In the genomic region with DNA sequence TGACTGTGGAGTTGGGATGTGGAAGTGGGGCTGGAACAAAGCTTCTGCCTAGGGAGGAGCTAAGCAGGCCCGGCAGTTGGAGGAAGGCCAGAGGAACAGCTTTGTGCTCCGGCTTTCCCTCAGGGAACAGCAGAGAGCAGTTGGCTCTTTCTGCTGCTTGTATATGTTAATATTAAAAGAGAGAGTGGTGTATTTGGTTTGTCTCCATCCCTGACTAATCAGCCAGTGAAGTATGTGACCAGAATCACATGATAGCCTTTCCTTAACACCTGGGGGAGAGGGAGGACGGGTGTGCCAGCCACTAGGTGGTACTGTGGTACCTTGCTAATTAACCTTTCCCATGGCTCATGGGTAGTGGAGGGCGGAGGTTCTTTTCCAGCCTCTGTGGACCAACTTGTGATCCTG, we compare ENCODE assay signal across 8 cellular contexts. TPM values are rescaled to one million over a fixed set of nuclear protein-coding genes. Genes with fewer than 3 reads are reported as not detected.
DNase-seq lines count a peak whose midpoint lies in the region; ATAC-seq and TF ChIP-seq lines count a peak whose summit lies in the region.

No MANE protein-coding gene starts in this region.

- DNase-seq in H9 (peak; percentile 62), NT2/D1 (ENCODE audit: low read depth, low spot score) (no peak), amniotic epithelial cell (ENCODE audit: low read depth) (peak; percentile 74), iris pigment epithelial cell (ENCODE audit: low read depth) (peak; percentile 60), substantia nigra (lab: John Stamatoyannopoulos, UW) (peak in 13 of 49 donors; percentile 3 to 41 (median 24)), coronary artery (ENCODE audit: low spot score) (no peak)

- H3K23me2 ChIP-seq in H9 (ENCODE audit: insufficient read length, low read depth, low read length, poor library complexity, severe bottlenecking), result no peaks in the 10 kb centered on the region

- no peak overlapping the region for H2AFZ ChIP-seq in H9 (ENCODE audit: low read length)

- H3K9me3 ChIP-seq in BLaER1 treated with 17β-estradiol and CSF1 and Interleukin-3, amounts not matched to agents 10 nM and 100 nM (replicated peaks in 1 of 11), result no peaks in the 10 kb centered on the region
- H3K9me3 ChIP-seq in H9 (ENCODE audit: control insufficient read depth, low read depth, low read length) (no peaks in the 10 kb centered on the region), NT2/D1 (ENCODE audit: insufficient read depth, low read length) (no peaks in the 10 kb centered on the region)

- H3T11ph ChIP-seq in H9 (ENCODE audit: low read length), result no peak overlapping the region

- H3K27ac Mint-ChIP-seq in H9, result no peak overlapping the region; a peak in 1 of 7 replicates

- H3K36me3 ChIP-seq in BLaER1 treated with 17β-estradiol and CSF1 and Interleukin-3, amounts not matched to agents 10 nM and 100 nM, result peaks cover 65 to 72% (median 69%) of the 10 kb centered on the region in 11 experiments
- peaks cover 72% of the 10 kb centered on the region for H3K36me3 ChIP-seq in NT2/D1 (ENCODE audit: insufficient read depth, insufficient read length, low read length)

- H3K79me2 ChIP-seq in H9 (ENCODE audit: insufficient read depth, low read length), result no peaks in the 10 kb centered on the region

- H2BK12ac ChIP-seq in H9 (ENCODE audit: insufficient read length, low read depth, low read length), result no peak overlapping the region

- H3K23ac ChIP-seq in H9 (ENCODE audit: insufficient read length, low read depth, low read length), result no peak overlapping the region

- H3K27ac ChIP-seq in BLaER1 treated with 17β-estradiol and CSF1 and Interleukin-3, amounts not matched to agents 10 nM and 100 nM, result no peak overlapping the region
- H3K27ac ChIP-seq in H9 (ENCODE audit: insufficient read length, low read depth, low read length) (no peak overlapping the region), substantia nigra (ENCODE audit: low read depth, low read length, poor library complexity, severe bottlenecking) (peak overlapping the region; percentile 2), coronary artery (no peak overlapping the region)

- H4K20me1 ChIP-seq in BLaER1 treated with 17β-estradiol and CSF1 and Interleukin-3, amounts not matched to agents 10 nM and 100 nM, result peaks cover 0 to 59% (median 43%) of the 10 kb centered on the region in 11 experiments; a peak in 17 of 22 replicates
- no peaks in the 10 kb centered on the region for H4K20me1 ChIP-seq in H9 (ENCODE audit: control insufficient read depth, insufficient read depth, insufficient read length)

- H3K9me3 Mint-ChIP-seq in H9, result no peaks in the 10 kb centered on the region

- H3K79me1 ChIP-seq in H9 (ENCODE audit: insufficient read depth, low read depth, low read length, poor library complexity, severe bottlenecking), result peaks cover 10% of the 10 kb centered on the region

- H3K27me3 Mint-ChIP-seq in H9 (ENCODE audit: low read depth), result no peaks in the 10 kb centered on the region

- H4K8ac ChIP-seq in H9 (replicated peaks; ENCODE audit: insufficient read length, low read depth, low read length), result no peak overlapping the region

- no peak overlapping the region for H2BK15ac ChIP-seq in H9 (ENCODE audit: low read depth, low read length)

- H3K14ac ChIP-seq in H9 (ENCODE audit: insufficient read depth, low read length), result no peak overlapping the region

- H2BK120ac ChIP-seq in H9 (ENCODE audit: low read depth, low read length, poor library complexity, severe bottlenecking), result no peak overlapping the region

- ATAC-seq in GM21360 (IDR thresholded peaks at IDR 0.05; ENCODE audit: unreplicated experiment), result no peak

- no peak overlapping the region for H3K4me3 Mint-ChIP-seq in H9

- no peak overlapping the region for H4K91ac ChIP-seq in H9 (ENCODE audit: insufficient read length, low read depth, low read length)

- H3K9ac ChIP-seq in BLaER1 treated with 17β-estradiol and CSF1 and Interleukin-3, amounts not matched to agents 10 nM and 100 nM, result peak overlapping the region in 6 of 11 experiments; percentile 0 to 33 (median 14); a peak in 6 of 22 replicates
- H3K9ac ChIP-seq in H9 (ENCODE audit: extremely low read depth, insufficient read length, low read length), result no peak overlapping the region
- peak overlapping the region; percentile 46 for H3K9ac ChIP-seq in NT2/D1 (ENCODE audit: insufficient read length, low read depth)

- peaks cover 22 to 64% (median 33%) of the 10 kb centered on the region in 3 experiments; a peak in 6 of 7 replicates for H3K36me3 Mint-ChIP-seq in H9 (ENCODE audit: insufficient read depth in 1 of 3, low read depth in 3 of 3)

- peak overlapping the region in 5 of 11 experiments; percentile 12 to 37 (median 26); a peak in 6 of 22 replicates for H3K4me2 ChIP-seq in BLaER1 treated with 17β-estradiol and CSF1 and Interleukin-3, amounts not matched to agents 10 nM and 100 nM
- H3K4me2 ChIP-seq in H9 (ENCODE audit: insufficient read depth, insufficient read length, low read length), result no peak overlapping the region

- H3K27me3 ChIP-seq in BLaER1 treated with 17β-estradiol and CSF1 and Interleukin-3, amounts not matched to agents 10 nM and 100 nM, result no peaks in the 10 kb centered on the region
- H3K27me3 ChIP-seq in H9 (ENCODE audit: insufficient read depth, low read length) (no peaks in the 10 kb centered on the region), NT2/D1 (ENCODE audit: insufficient read depth, insufficient read length) (no peaks in the 10 kb centered on the region)

- H3K56ac ChIP-seq in H9 (ENCODE audit: insufficient read length, low read depth, low read length), result no peak overlapping the region

- peaks cover 0 to 18% (median 15%) of the 10 kb centered on the region in 10 experiments; a peak in 9 of 20 replicates for H3K4me1 ChIP-seq in BLaER1 treated with 17β-estradiol and CSF1 and Interleukin-3, amounts not matched to agents 10 nM and 100 nM
- H3K4me1 ChIP-seq in H9 (ENCODE audit: insufficient read depth, low read length) (no peaks in the 10 kb centered on the region), NT2/D1 (ENCODE audit: insufficient read depth, insufficient read length) (no peaks in the 10 kb centered on the region)

- WGBS in H9 (ENCODE audit: extremely low coverage, insufficient read length, low lambda C conversion rate), result no CpG with 5 or more reads among the region's 4 CpGs

- H3K18ac ChIP-seq in H9 (ENCODE audit: insufficient read length, low read depth, low read length), result no peak overlapping the region

- no peak overlapping the region for H2AK5ac ChIP-seq in H9 (ENCODE audit: insufficient read length, low read length)

- H3K4me3 ChIP-seq in BLaER1 treated with 17β-estradiol and CSF1 and Interleukin-3, amounts not matched to agents 10 nM and 100 nM, result no peak overlapping the region
- H3K4me3 ChIP-seq in NT2/D1 (ENCODE audit: insufficient read length, low read depth) (no peak overlapping the region), coronary artery (no peak overlapping the region)

- H2BK5ac ChIP-seq in H9 (ENCODE audit: insufficient read length, low read length), result no peak overlapping the region

- H3K4ac ChIP-seq in H9 (ENCODE audit: low read depth, low read length), result no peak overlapping the region

- H3K4me1 Mint-ChIP-seq in H9, result peaks cover 2 to 3% of the 10 kb centered on the region in 2 experiments; a peak in 2 of 4 replicates

- H4K5ac ChIP-seq in H9 (ENCODE audit: insufficient read length, low read depth, low read length), result no peak overlapping the region

- H2BK20ac ChIP-seq in H9 (ENCODE audit: low read depth, low read length, poor library complexity, severe bottlenecking), result no peak overlapping the region

- peak; percentile 72 for TF ChIP-seq CTCF in H9 (conservative IDR thresholded peaks at IDR 0.05)
- no peak for TF ChIP-seq CTCF in coronary artery (IDR thresholded peaks at IDR 0.05)

RNA-seq across cellular contexts. Expression of gene EIF2B5, which starts 10.0 kb away (rescaled TPM):
- 38.4 and 42.0 TPM in 2 replicates for total RNA-seq in H9 (2021)

RNA-seq across cellular contexts. Expression of gene DVL3, which starts 10.1 kb away (rescaled TPM):
- 64.7 and 69.7 TPM in 2 replicates for total RNA-seq in H9 (2021)

RNA-seq across cellular contexts. Expression of gene AP2M1, which starts 29.5 kb away (rescaled TPM):
- total RNA-seq in H9 (2021), result 443 and 459 TPM in 2 replicates

RNA-seq across cellular contexts. Expression of gene ABCF3, which starts 40.9 kb away (rescaled TPM):
- total RNA-seq in H9 (2021), result 56.1 and 58.4 TPM in 2 replicates

RNA-seq across cellular contexts. Expression of gene HTR3E, which starts 48.3 kb away (rescaled TPM):
- not detected in 2 replicates for total RNA-seq in H9 (2021)

Comparison
In these comparisons a context has a peak if more than half of its experiments do, and no peak if none do; other contexts are left out.
1. DNase-seq: peak in H9 (single experiment), amniotic epithelial cell (single experiment) and iris pigment epithelial cell (single experiment); none in NT2/D1 (single experiment) and coronary artery (single experiment).